ENCODE assay signal across 36 cellular contexts in genomic region chr9:93731963-93732362, GRCh38.
"Had no signal": no experiment of that assay in that cellular context is flagged by ENCODE, and none has a peak within 500 bp of the region (broad histone marks: within the 10 kb centered on the region; RNA-seq: fewer than 3 reads in every experiment).

No MANE protein-coding gene starts in this region.

- H3K4me3 Mint-ChIP-seq: activated B cell treated with CpG ODN at 0.5 μM for 24 hours; activated CD4-positive, alpha-beta memory T cell treated with anti-CD3 and anti-CD28 coated beads, Interleukin-2, amount 10 ng/mL, durations not matched to agents 7 days and 5 days; activated naive CD8-positive, alpha-beta T cell treated with anti-CD3 and anti-CD28 coated beads for 36 hours; activated T-cell treated with anti-CD3 and anti-CD28 coated beads, Interleukin-2, amount 50 U/mL, for 72 hours; activated T-helper 17 cell treated with anti-CD3 and anti-CD28 coated beads, Interleukin-2, amount 50 U/mL, for 72 hours; T-helper 1 cell treated with Interleukin-12 subunit alpha and Interleukin-12 subunit beta and Interleukin-4 antibody, amounts not matched to agents 30 μg/mL and 1 μg/mL, for 36 hours; T-helper 2 cell treated with Interferon-gamma antibody and Interleukin-4, amounts not matched to agents 5 μg/mL and 100 μg/mL, for 36 hours had no signal

- DNase-seq: activated B cell treated with CpG ODN at 0.5 μM for 24 hours; activated CD4-positive, alpha-beta memory T cell treated with anti-CD3 and anti-CD28 coated beads, Interleukin-2, amount 10 ng/mL, durations not matched to agents 7 days and 5 days; activated CD4-positive, alpha-beta T cell treated with anti-CD3 and anti-CD28 coated beads for 4 hours; activated CD4-positive, alpha-beta T cell treated with anti-CD3 and anti-CD28 coated beads, Interleukin-2, amount 50 U/mL, for 1 hour; activated CD4-positive, CD25-positive, alpha-beta regulatory T cell treated with anti-CD3 and anti-CD28 coated beads, Interleukin-2, amount 50 U/mL, for 72 hours; activated effector memory CD4-positive, alpha-beta T cell treated with anti-CD3 and anti-CD28 coated beads, Interleukin-2, amount 50 U/mL, for 16 hours; activated naive CD4-positive, alpha-beta T cell; activated naive CD4-positive, alpha-beta T cell treated with anti-CD3 and anti-CD28 coated beads, Interleukin-2, amount 50 U/mL, for 16 hours; activated naive CD8-positive, alpha-beta T cell treated with anti-CD3 and anti-CD28 coated beads for 36 hours; activated T-cell treated with anti-CD3 and anti-CD28 coated beads, Interleukin-2, amount 50 U/mL, for 1 hour; activated T-cell treated with anti-CD3 and anti-CD28 coated beads, Interleukin-2, amount 50 U/mL, for 72 hours; amniotic stem cell; aorta; brain microvascular endothelial cell; central memory CD4-positive, alpha-beta T cell; Kasumi-1; KG1; MG63; NCI-H1048; NCI-H146; NCI-H187; NCI-H2081 treated with DMSO at 0.1 percent for 48 hours; NCI-H2171 treated with DMSO at 0.1 percent for 48 hours; NCI-H2227 treated with DMSO at 0.1 percent for 48 hours; NCI-H446; NCI-H510A treated with DMSO at 0.1 percent for 48 hours; NCI-H69; NK-92 treated with Interleukin-12 subunit alpha and Interleukin-12 subunit beta, amount 100 ng/mL, for 24 hours; PC-3; Peyer's patch; RPMI8226; SHP77 treated with DMSO at 0.1 percent for 48 hours; SK-N-SH had no signal

- H3K27ac Mint-ChIP-seq: activated B cell treated with CpG ODN at 0.5 μM for 24 hours; activated CD4-positive, alpha-beta memory T cell treated with anti-CD3 and anti-CD28 coated beads, Interleukin-2, amount 10 ng/mL, durations not matched to agents 7 days and 5 days; activated naive CD8-positive, alpha-beta T cell treated with anti-CD3 and anti-CD28 coated beads for 36 hours; activated T-cell treated with anti-CD3 and anti-CD28 coated beads, Interleukin-2, amount 50 U/mL, for 72 hours; activated T-helper 17 cell treated with anti-CD3 and anti-CD28 coated beads, Interleukin-2, amount 50 U/mL, for 72 hours; T-helper 1 cell treated with Interleukin-12 subunit alpha and Interleukin-12 subunit beta and Interleukin-4 antibody, amounts not matched to agents 30 μg/mL and 1 μg/mL, for 36 hours; T-helper 2 cell treated with Interferon-gamma antibody and Interleukin-4, amounts not matched to agents 5 μg/mL and 100 μg/mL, for 36 hours had no signal

- H3K4me1 Mint-ChIP-seq: activated B cell treated with CpG ODN at 0.5 μM for 24 hours; activated CD4-positive, alpha-beta memory T cell treated with anti-CD3 and anti-CD28 coated beads, Interleukin-2, amount 10 ng/mL, durations not matched to agents 7 days and 5 days; activated naive CD8-positive, alpha-beta T cell treated with anti-CD3 and anti-CD28 coated beads for 36 hours; activated T-helper 17 cell treated with anti-CD3 and anti-CD28 coated beads, Interleukin-2, amount 50 U/mL, for 72 hours had no signal

- ATAC-seq: activated T-cell treated with anti-CD3 and anti-CD28 coated beads, Interleukin-2, amount 50 U/mL, for 72 hours; activated T-helper 17 cell treated with anti-CD3 and anti-CD28 coated beads, Interleukin-2, amount 50 U/mL, for 72 hours; PC-3 had no signal
